Comparison of ENCODE assay signal across 1 cellular context in the genomic region with DNA sequence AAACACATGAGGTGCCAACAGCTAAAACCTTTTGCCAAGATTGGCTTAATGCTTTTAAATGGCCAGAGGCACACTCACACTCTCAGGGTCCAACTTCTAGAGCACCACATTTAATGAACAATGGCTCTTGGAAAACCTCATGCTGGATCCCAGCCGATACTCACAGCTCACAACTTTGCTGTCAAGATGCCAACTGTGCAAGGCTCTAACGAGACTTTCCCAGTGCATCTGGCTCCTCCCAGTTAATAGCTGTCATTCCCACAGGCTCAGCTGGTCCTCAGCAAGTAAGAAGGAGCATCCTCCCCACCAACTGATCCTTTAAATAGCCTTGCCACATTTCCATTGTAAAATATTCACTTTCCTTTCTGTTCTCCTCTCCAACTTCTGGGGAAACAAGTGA.
TF ChIP-seq lines count a peak whose summit lies in the region.

No MANE protein-coding gene starts in this region.

TF ChIP-seq in SK-N-SH treated with all-trans-retinoic acid at 6 μM for 48 hours, 23 proteins besides CTCF, POLR2A, EP300 and RAD21 (continued from another document):
- TF ChIP-seq, protein P1, sequence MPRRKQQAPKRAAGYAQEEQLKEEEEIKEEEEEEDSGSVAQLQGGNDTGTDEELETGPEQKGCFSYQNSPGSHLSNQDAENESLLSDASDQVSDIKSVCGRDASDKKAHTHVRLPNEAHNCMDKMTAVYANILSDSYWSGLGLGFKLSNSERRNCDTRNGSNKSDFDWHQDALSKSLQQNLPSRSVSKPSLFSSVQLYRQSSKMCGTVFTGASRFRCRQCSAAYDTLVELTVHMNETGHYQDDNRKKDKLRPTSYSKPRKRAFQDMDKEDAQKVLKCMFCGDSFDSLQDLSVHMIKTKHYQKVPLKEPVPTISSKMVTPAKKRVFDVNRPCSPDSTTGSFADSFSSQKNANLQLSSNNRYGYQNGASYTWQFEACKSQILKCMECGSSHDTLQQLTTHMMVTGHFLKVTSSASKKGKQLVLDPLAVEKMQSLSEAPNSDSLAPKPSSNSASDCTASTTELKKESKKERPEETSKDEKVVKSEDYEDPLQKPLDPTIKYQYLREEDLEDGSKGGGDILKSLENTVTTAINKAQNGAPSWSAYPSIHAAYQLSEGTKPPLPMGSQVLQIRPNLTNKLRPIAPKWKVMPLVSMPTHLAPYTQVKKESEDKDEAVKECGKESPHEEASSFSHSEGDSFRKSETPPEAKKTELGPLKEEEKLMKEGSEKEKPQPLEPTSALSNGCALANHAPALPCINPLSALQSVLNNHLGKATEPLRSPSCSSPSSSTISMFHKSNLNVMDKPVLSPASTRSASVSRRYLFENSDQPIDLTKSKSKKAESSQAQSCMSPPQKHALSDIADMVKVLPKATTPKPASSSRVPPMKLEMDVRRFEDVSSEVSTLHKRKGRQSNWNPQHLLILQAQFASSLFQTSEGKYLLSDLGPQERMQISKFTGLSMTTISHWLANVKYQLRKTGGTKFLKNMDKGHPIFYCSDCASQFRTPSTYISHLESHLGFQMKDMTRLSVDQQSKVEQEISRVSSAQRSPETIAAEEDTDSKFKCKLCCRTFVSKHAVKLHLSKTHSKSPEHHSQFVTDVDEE (CRISPR knock-in tag; IDR thresholded peaks at IDR 0.05), result no peak
- no peak for TF ChIP-seq GLIS3 (CRISPR knock-in tag; IDR thresholded peaks at IDR 0.05)
- no peak for TF ChIP-seq CSDC2 (CRISPR knock-in tag; IDR thresholded peaks at IDR 0.05)
- TF ChIP-seq, protein P2, sequence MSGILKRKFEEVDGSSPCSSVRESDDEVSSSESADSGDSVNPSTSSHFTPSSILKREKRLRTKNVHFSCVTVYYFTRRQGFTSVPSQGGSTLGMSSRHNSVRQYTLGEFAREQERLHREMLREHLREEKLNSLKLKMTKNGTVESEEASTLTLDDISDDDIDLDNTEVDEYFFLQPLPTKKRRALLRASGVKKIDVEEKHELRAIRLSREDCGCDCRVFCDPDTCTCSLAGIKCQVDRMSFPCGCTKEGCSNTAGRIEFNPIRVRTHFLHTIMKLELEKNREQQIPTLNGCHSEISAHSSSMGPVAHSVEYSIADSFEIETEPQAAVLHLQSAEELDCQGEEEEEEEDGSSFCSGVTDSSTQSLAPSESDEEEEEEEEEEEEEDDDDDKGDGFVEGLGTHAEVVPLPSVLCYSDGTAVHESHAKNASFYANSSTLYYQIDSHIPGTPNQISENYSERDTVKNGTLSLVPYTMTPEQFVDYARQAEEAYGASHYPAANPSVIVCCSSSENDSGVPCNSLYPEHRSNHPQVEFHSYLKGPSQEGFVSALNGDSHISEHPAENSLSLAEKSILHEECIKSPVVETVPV (CRISPR knock-in tag; IDR thresholded peaks at IDR 0.05), result no peak
- no peak for TF ChIP-seq ISL1 (CRISPR knock-in tag; IDR thresholded peaks at IDR 0.05)
